Comparison of ENCODE assay signal across 29 cellular contexts in genomic region chr6:116051244-116051643, GRCh38.
"Had no signal": no experiment of that assay in that cellular context is flagged by ENCODE, and none has a peak within 500 bp of the region (broad histone marks: within the 10 kb centered on the region; RNA-seq: fewer than 3 reads in every experiment).

No MANE protein-coding gene starts in this region.

- H3K79me2 ChIP-seq: parathyroid adenoma had no signal

- H3K27ac ChIP-seq: neutrophil, parathyroid adenoma, psoas muscle, skin epidermis, spleen, thoracic aorta, thyroid gland, tibial nerve, upper lobe of left lung, vagina had no signal

- H3K4me1 ChIP-seq: parathyroid adenoma, spleen, thyroid gland, tibial nerve, upper lobe of left lung, vagina had no signal

- H3K4me3 ChIP-seq: psoas muscle, skin epidermis, smooth muscle cell, spleen, thoracic aorta, thyroid gland, tibial nerve, upper lobe of left lung, vagina had no signal

- H3K27me3 ChIP-seq: neutrophil, spleen, thyroid gland, tibial nerve, upper lobe of left lung, vagina had no signal

- H3K9me3 ChIP-seq: neutrophil, psoas muscle, thoracic aorta, thyroid gland, tibial nerve, upper lobe of left lung, vagina had no signal

- FAIRE-seq: urothelium cell line had no signal

- H3K36me3 ChIP-seq: neutrophil, spleen, thoracic aorta, thyroid gland, tibial nerve, upper lobe of left lung, vagina had no signal

- H2AFZ ChIP-seq: parathyroid adenoma had no signal

- H3K4me2 ChIP-seq: smooth muscle cell had no signal

- DNase-seq: naive thymus-derived CD8-positive, alpha-beta T cell; nephron progenitor cell; nucleus accumbens; posterior cingulate gyrus; psoas muscle; right cardiac atrium; spleen; stimulated activated CD4-positive, alpha-beta T cell treated with anti-CD3 and anti-CD28 coated beads, Interleukin-12 subunit alpha, Interleukin-12 subunit beta, amount 100 ng/mL, for 4 hours; stimulated activated CD4-positive, alpha-beta T cell treated with anti-CD3 and anti-CD28 coated beads, Interleukin-1b, Interleukin-23, amount 100 ng/mL, for 48 hours; stimulated activated CD4-positive, alpha-beta T cell treated with anti-CD3 and anti-CD28 coated beads, Interleukin-4, amount 100 ng/mL, for 1 hour; stimulated activated CD4-positive, alpha-beta T cell treated with anti-CD3 and anti-CD28 coated beads, Interleukin-4, amount 100 ng/mL, for 4 hours; stimulated activated CD8-positive, alpha-beta memory T cell treated with anti-CD3 and anti-CD28 coated beads, Interleukin-4, amount 100 ng/mL, for 48 hours; stimulated activated naive CD4-positive, alpha-beta T cell; stimulated activated naive CD8-positive, alpha-beta T cell treated with anti-CD3 and anti-CD28 coated beads, Interleukin-15, amount 100 ng/mL, for 72 hours; stimulated activated naive CD8-positive, alpha-beta T cell treated with anti-CD3 and anti-CD28 coated beads, Interleukin-15, Interleukin-2, amounts not matched to agents 100 U/mL and 50 U/mL, for 24 hours; thyroid gland; trophoblast cell; upper lobe of left lung had no signal

- H3K9ac ChIP-seq: parathyroid adenoma had no signal

- ATAC-seq: naive thymus-derived CD8-positive, alpha-beta T cell; natural killer cell treated with Interleukin-12 subunit alpha and Interleukin-12 subunit beta and Interleukin-15 and Interleukin-18, amount 100 ng/mL, for 72 hours; psoas muscle; right cardiac atrium; sciatic nerve; stimulated activated memory B cell treated with anti-CD40 and anti-IgM and Interleukin-4, amounts not matched to agents 10 μg/mL and 1 μg/mL and 100 μg/mL, for 72 hours; stimulated activated naive CD8-positive, alpha-beta T cell treated with anti-CD3 and anti-CD28 coated beads, Interleukin-15, amount 100 ng/mL, for 72 hours; stimulated activated naive CD8-positive, alpha-beta T cell treated with anti-CD3 and anti-CD28 coated beads, Interleukin-15, Interleukin-2, amounts not matched to agents 100 U/mL and 50 U/mL, for 24 hours had no signal
